Comparison of ENCODE assay signal across 8 cellular contexts in genomic region chr2:9753276-9753600, GRCh38.
DNase-seq lines count a peak whose midpoint lies in the region; ATAC-seq and TF ChIP-seq lines count a peak whose summit lies in the region.

No MANE protein-coding gene starts in this region.

- intact Hi-C loops in sigmoid colon (cut with DNase I): no loop called here

- H3K27ac ChIP-seq in Peyer's patch: peak overlapping the region in 2 of 4 donors; percentile 31 to 44
- no peak overlapping the region for H3K27ac ChIP-seq in sigmoid colon

- no peak for TF ChIP-seq POLR2A in Peyer's patch (IDR thresholded peaks at IDR 0.05)
- TF ChIP-seq POLR2A in sigmoid colon (IDR thresholded peaks at IDR 0.05): no peak

- peaks cover 0 to 35% (median 12%) of the 10 kb centered on the region in 4 donors for H3K4me1 ChIP-seq in Peyer's patch
- H3K4me1 ChIP-seq in sigmoid colon: peaks cover 0 to 25% (median 13%) of the 10 kb centered on the region in 4 donors

- DNase-seq in Peyer's patch (peak in 2 of 3 donors; percentile 26 to 80), amniotic stem cell (lab: John Stamatoyannopoulos, UW) (peak; percentile 56), iPS-NIHi7 (ENCODE audit: extremely low spot score) (peak; percentile 30), OCI-M2 (lab: John Stamatoyannopoulos, UW; ENCODE audit: unreplicated experiment) (no peak), sigmoid colon (no peak)
- peak; percentile 56 for DNase-seq in stimulated activated CD4-positive, alpha-beta T cell treated with anti-CD3 and anti-CD28 coated beads, Interleukin-4, amount 100 ng/mL, for 1 hour

- no peaks in the 10 kb centered on the region for H3K9me3 ChIP-seq in Peyer's patch
- H3K9me3 ChIP-seq in sigmoid colon: no peaks in the 10 kb centered on the region

- TF ChIP-seq CTCF in Peyer's patch (IDR thresholded peaks at IDR 0.05): no peak
- no peak for TF ChIP-seq CTCF in sigmoid colon (IDR thresholded peaks at IDR 0.05)

- peak; percentile 79 for ATAC-seq in GM18861 (IDR thresholded peaks at IDR 0.05; ENCODE audit: unreplicated experiment)
- peak; percentile 60 for ATAC-seq in HG02870 (IDR thresholded peaks at IDR 0.05; ENCODE audit: unreplicated experiment)

- WGBS in sigmoid colon, 2 donors: 4 to 23% methylated on average over 9 of the region's 9 CpGs

- no peak for TF ChIP-seq EP300 in sigmoid colon (IDR thresholded peaks at IDR 0.05)

- H3K36me3 ChIP-seq in Peyer's patch: no peaks in the 10 kb centered on the region
- no peaks in the 10 kb centered on the region for H3K36me3 ChIP-seq in sigmoid colon

- H3K27me3 ChIP-seq in Peyer's patch: no peaks in the 10 kb centered on the region
- H3K27me3 ChIP-seq in sigmoid colon: peaks cover 0 to 11% (median 0%) of the 10 kb centered on the region in 3 donors

- H3K4me3 ChIP-seq in Peyer's patch (peak overlapping the region; percentile 3 to 32 (median 18)), sigmoid colon (no peak overlapping the region)

Comparison
In these comparisons a context has a peak if more than half of its experiments do, and no peak if none do; other contexts are left out.
1. DNase-seq: peak in Peyer's patch (2 of 3), amniotic stem cell (single experiment), iPS-NIHi7 (single experiment) and stimulated activated CD4-positive, alpha-beta T cell treated with anti-CD3 and anti-CD28 coated beads, Interleukin-4, amount 100 ng/mL, for 1 hour (single experiment); none in OCI-M2 (single experiment) and sigmoid colon (single experiment).
2. H3K4me3 ChIP-seq: peak in Peyer's patch (4 of 4); none in sigmoid colon (0 of 4).